ENCODE assay signal across 8 cellular contexts in the genomic region with DNA sequence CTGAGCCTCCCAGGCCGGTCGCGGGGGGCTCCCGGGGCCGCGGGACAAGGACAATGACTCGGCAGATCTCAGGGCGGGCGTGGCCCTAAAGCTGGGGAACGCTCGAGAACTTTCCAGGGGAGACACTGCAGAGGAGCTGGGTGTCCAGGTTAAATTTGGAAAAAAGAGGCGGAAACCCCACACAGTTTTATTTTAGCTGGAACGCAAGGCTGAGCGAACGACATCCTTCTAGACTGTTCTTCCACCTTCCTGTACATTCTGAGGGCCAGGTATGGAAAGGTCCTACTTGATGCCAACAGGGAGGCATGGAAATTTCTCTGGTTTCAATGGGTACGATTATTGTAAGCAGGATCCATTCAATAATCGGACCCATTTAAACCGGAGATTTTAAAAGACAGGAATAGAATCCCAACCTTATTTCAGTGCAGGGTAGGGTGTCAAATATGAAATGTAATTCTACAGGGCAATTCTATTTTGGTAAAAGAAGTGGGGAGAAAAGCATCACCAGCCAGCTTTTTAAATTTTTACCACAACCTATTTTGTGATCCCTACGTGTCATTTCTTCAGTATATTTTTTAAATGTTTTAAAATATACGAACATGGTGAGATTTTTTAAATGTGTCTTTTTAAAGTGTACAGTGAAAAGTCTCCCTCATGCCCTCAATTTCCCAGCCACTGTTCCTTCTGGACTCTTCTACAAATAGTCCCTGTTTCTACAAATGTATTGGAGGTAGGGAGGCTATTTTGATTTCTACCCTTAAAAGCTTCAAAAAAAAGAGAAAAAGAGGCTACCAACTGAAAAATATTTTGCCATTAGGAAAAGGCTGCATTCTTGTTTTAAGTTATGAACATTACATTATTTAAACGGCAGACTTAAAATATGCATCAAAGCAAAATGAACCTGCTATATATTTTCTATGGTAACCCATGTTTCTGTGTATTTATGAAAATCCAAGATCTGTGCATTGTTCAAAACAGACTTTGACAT. TPM values are rescaled to one million over a fixed set of nuclear protein-coding genes. Genes with fewer than 3 reads are reported as not detected.
A peak's percentile ranks its signal among the peaks of the same experiment; 100 is the strongest.
DNase-seq lines count a peak whose midpoint lies in the region; ATAC-seq, FAIRE-seq and TF ChIP-seq lines count a peak whose summit lies in the region.

No MANE protein-coding gene starts in this region.

- H3K9me3 ChIP-seq in Panc1 (ENCODE audit: control insufficient read depth, insufficient read depth, low read depth, low read length), result no peaks in the 10 kb centered on the region
- no peaks in the 10 kb centered on the region for H3K9me3 ChIP-seq in endothelial cell of umbilical vein (replicated peaks; ENCODE audit: control insufficient read depth, insufficient read depth, low read length)

- H3K4me3 ChIP-seq in AG09309 (ENCODE audit: control insufficient read depth, low read depth, low read length), result peak overlapping the region; percentile 94
- peak overlapping the region; percentile 91 to 93 for H3K4me3 ChIP-seq in Panc1 (ENCODE audit: low read depth in 2 of 2, low read length in 2 of 2)
- peak overlapping the region; percentile 58 to 94 (median 84) for H3K4me3 ChIP-seq in endothelial cell of umbilical vein (replicated peaks in 1 of 3; ENCODE audit: insufficient read depth in 1 of 3, low read depth in 1 of 3, low read length in 3 of 3)

- H3K9me1 ChIP-seq in endothelial cell of umbilical vein (replicated peaks; ENCODE audit: control insufficient read depth, extremely low read depth, insufficient read depth, low read length), result no peaks in the 10 kb centered on the region

- H3K27ac ChIP-seq in Panc1 (ENCODE audit: low read length), result peak overlapping the region; percentile 100
- H3K27ac ChIP-seq in endothelial cell of umbilical vein (ENCODE audit: insufficient read depth, low read depth, low read length), result peak overlapping the region; percentile 95

- peak overlapping the region; percentile 92 for H3K4me2 ChIP-seq in endothelial cell of umbilical vein (ENCODE audit: insufficient read depth, low read length)

- H3K4me1 ChIP-seq in Panc1 (ENCODE audit: control insufficient read depth, insufficient read depth, low read length) (peaks cover 52% of the 10 kb centered on the region), endothelial cell of umbilical vein (ENCODE audit: control insufficient read depth, extremely low read depth, insufficient read depth, low read length) (peaks cover 57% of the 10 kb centered on the region)

- H3K27me3 ChIP-seq in Panc1 (ENCODE audit: control insufficient read depth, insufficient read depth, low read length), result no peaks in the 10 kb centered on the region
- H3K27me3 ChIP-seq in endothelial cell of umbilical vein (ENCODE audit: control insufficient read depth in 2 of 2, insufficient read depth in 2 of 2, low read length in 2 of 2), result no peaks in the 10 kb centered on the region

- peaks cover 15% of the 10 kb centered on the region for H3K36me3 ChIP-seq in Panc1 (ENCODE audit: control insufficient read depth, insufficient read depth, low read length)
- peaks cover 9 to 16% of the 10 kb centered on the region in 2 experiments for H3K36me3 ChIP-seq in endothelial cell of umbilical vein (ENCODE audit: control insufficient read depth in 2 of 2, extremely low read depth in 1 of 2, insufficient read depth in 2 of 2, low read length in 2 of 2)

- intact Hi-C loops in Panc1 (cut with micrococcal nuclease; ENCODE audit: unreplicated experiment) (no loop called here), endothelial cell of umbilical vein (cut with micrococcal nuclease) (loop anchor here (2.0 kb wide), 1 partner anchor 535 kb away; no protein-coding TSS in a partner anchor)

- peaks cover 38% of the 10 kb centered on the region for H3K79me2 ChIP-seq in endothelial cell of umbilical vein (ENCODE audit: control insufficient read depth, insufficient read depth, low read length)

- POLR2A ChIA-PET in Panc1 (lab: Charles Lee), result interaction anchor here (0.6 to 2.8 kb wide), 7 partner anchors 8 to 137 kb away, joined by 7 to 19 read pairs (median 10); no protein-coding TSS in a partner anchor
- POLR2A ChIA-PET in endothelial cell of umbilical vein (lab: Charles Lee), result interaction anchor here (0.6 to 3.9 kb wide), 7 partner anchors 9 to 397 kb away, joined by 3 to 46 read pairs (median 6); no protein-coding TSS in a partner anchor

- peak overlapping the region; percentile 7 for H2AFZ ChIP-seq in endothelial cell of umbilical vein (ENCODE audit: low read depth, low read length)

- peak overlapping the region; percentile 96 for H3K9ac ChIP-seq in endothelial cell of umbilical vein (replicated peaks; ENCODE audit: extremely low read depth, insufficient read depth, low read length)

- DNase-seq in AG09309 (ENCODE audit: low read depth), result no peak
- no peak for DNase-seq in Panc1 (ENCODE audit: low read depth, low spot score)
- peak; percentile 50 for DNase-seq in endothelial cell of umbilical vein (ENCODE audit: low read depth, low spot score)
- DNase-seq in myocyte (ENCODE audit: low read depth), result peak; percentile 80
- DNase-seq in hippocampal formation (lab: John Stamatoyannopoulos, UW), result no peak
- DNase-seq in NCI-H2107 (lab: John Stamatoyannopoulos, UW), result no peak
- DNase-seq in activated CD8-positive, alpha-beta memory T cell treated with anti-CD3 and anti-CD28 coated beads for 24 hours, result no peak

- CTCF ChIA-PET in Panc1 (lab: Charles Lee) (interaction anchor here (1.7 kb wide), 1 partner anchor 25 kb away, joined by 6 read pairs; no protein-coding TSS in a partner anchor), endothelial cell of umbilical vein (lab: Charles Lee) (interaction anchor here (0.7 to 4.3 kb wide), 5 partner anchors 9 to 24 kb away, joined by 3 to 64 read pairs (median 4); no protein-coding TSS in a partner anchor)

- peak; percentile 6 for TF ChIP-seq POLR2A in endothelial cell of umbilical vein (IDR thresholded peaks at IDR 0.05; ENCODE audit: low read depth, low read length)

- peaks cover 9% of the 10 kb centered on the region for H4K20me1 ChIP-seq in endothelial cell of umbilical vein (replicated peaks; ENCODE audit: control insufficient read depth, extremely low read depth, insufficient read depth, low read length)

- BruUV-seq in Panc1 (replicated peaks; lab: Mats Ljungman, UMichigan) (TSS peak; percentile 89), endothelial cell of umbilical vein (replicated peaks; lab: Mats Ljungman, UMichigan) (TSS peak; percentile 54)

- dilution Hi-C loops in endothelial cell of umbilical vein (cut with MboI; ENCODE audit: extremely low pct_ligation_motif_present, low sequenced_read_pairs), result no loop called here

- FAIRE-seq in endothelial cell of umbilical vein (lab: Jason Lieb, UNC), result peak; percentile 58

- TF ChIP-seq CTCF in AG09309 (IDR thresholded peaks at IDR 0.05; ENCODE audit: control insufficient read depth, insufficient read depth, low read depth, low read length, missing control alignments) (no peak), Panc1 (IDR thresholded peaks at IDR 0.05) (no peak), endothelial cell of umbilical vein (IDR thresholded peaks at IDR 0.05; ENCODE audit: extremely low read depth in 1 of 2, insufficient read depth in 1 of 2, low read depth in 1 of 2, low read length in 2 of 2) (no peak)

- ATAC-seq in GM21528 (IDR thresholded peaks at IDR 0.05; ENCODE audit: low FRiP score, unreplicated experiment), result peak; percentile 8
- peak; percentile 9 for ATAC-seq in Panc1

- in situ Hi-C loops in Panc1 (cut with HindIII; ENCODE audit: low pct_unique_long_range_greater_than_20kb, low sequenced_read_pairs), result no loop called here

TF ChIP-seq in endothelial cell of umbilical vein, 7 proteins besides CTCF, POLR2A, EP300 and RAD21:
- TF ChIP-seq MYC (IDR thresholded peaks at IDR 0.05; ENCODE audit: low read depth, low read length) (no peak), EZH2 (IDR thresholded peaks at IDR 0.05; ENCODE audit: borderline replicate concordance, low read depth, low read length, severe bottlenecking) (no peak), MAX (IDR thresholded peaks at IDR 0.05; ENCODE audit: insufficient read depth, insufficient read length) (no peak), JUN (IDR thresholded peaks at IDR 0.05; ENCODE audit: borderline replicate concordance, insufficient read depth, insufficient read length, low read depth) (no peak)

RNA-seq across cellular contexts. Expression of gene UBC, which starts 1.1 kb away (rescaled TPM):
- total RNA-seq in Panc1 (2021; ENCODE audit: unreplicated experiment), result 1,725 TPM
- polyA plus RNA-seq in Panc1 (2012; ENCODE audit: insufficient read length), result 2,683 TPM
- 875 and 911 TPM in 2 replicates for total RNA-seq in endothelial cell of umbilical vein
- 1,040 and 1,305 TPM in 2 replicates for polyA plus RNA-seq in endothelial cell of umbilical vein
- 1,913 and 1,931 TPM in 2 replicates for polyA plus RNA-seq in endothelial cell of umbilical vein (2011; cell fraction: cytosol; rRNA removed)
- 1,373 and 1,721 TPM in 2 replicates for polyA plus RNA-seq in endothelial cell of umbilical vein (2011; cell fraction: nucleus; rRNA removed)
- 1,239 and 1,518 TPM in 2 replicates for polyA plus RNA-seq in endothelial cell of umbilical vein (2012)
- 537 and 767 TPM in 2 replicates for polyA minus RNA-seq in endothelial cell of umbilical vein
- 247 TPM for polyA minus RNA-seq in endothelial cell of umbilical vein (2011; cell fraction: cytosol; rRNA and poly(A)+ RNA removed)
- polyA minus RNA-seq in endothelial cell of umbilical vein (2011; cell fraction: nucleus; rRNA and poly(A)+ RNA removed), result 157 and 183 TPM in 2 replicates
- total RNA-seq in myocyte, result 1,389 and 1,606 TPM in 2 replicates
- polyA plus RNA-seq in myocyte (2012), result 1,588 TPM

RNA-seq across cellular contexts. Expression of gene SCARB1, which starts 51.9 kb away (rescaled TPM):
- 359 TPM for total RNA-seq in Panc1 (2021; ENCODE audit: unreplicated experiment)
- polyA plus RNA-seq in Panc1 (2012; ENCODE audit: insufficient read length), result 1,007 TPM
- total RNA-seq in endothelial cell of umbilical vein, result 125 TPM in 2 replicates
- 133 and 141 TPM in 2 replicates for polyA plus RNA-seq in endothelial cell of umbilical vein
- 88.9 and 96.7 TPM in 2 replicates for polyA plus RNA-seq in endothelial cell of umbilical vein (2011; cell fraction: cytosol; rRNA removed)
- 99.8 and 106 TPM in 2 replicates for polyA plus RNA-seq in endothelial cell of umbilical vein (2011; cell fraction: nucleus; rRNA removed)
- polyA plus RNA-seq in endothelial cell of umbilical vein (2012), result 97.9 and 111 TPM in 2 replicates
- polyA minus RNA-seq in endothelial cell of umbilical vein, result 101 and 103 TPM in 2 replicates
- polyA minus RNA-seq in endothelial cell of umbilical vein (2011; cell fraction: cytosol; rRNA and poly(A)+ RNA removed), result 54.0 TPM
- polyA minus RNA-seq in endothelial cell of umbilical vein (2011; cell fraction: nucleus; rRNA and poly(A)+ RNA removed), result 34.3 and 35.2 TPM in 2 replicates
- 3.0 and 8.1 TPM in 2 replicates for total RNA-seq in myocyte
- 12.4 TPM for polyA plus RNA-seq in myocyte (2012)

Comparison
In these comparisons a context has a peak if more than half of its experiments do, and no peak if none do; other contexts are left out.
1. DNase-seq: peak in endothelial cell of umbilical vein (single experiment) and myocyte (single experiment); none in AG09309 (single experiment), Panc1 (single experiment), hippocampal formation (0 of 2), NCI-H2107 (single experiment) and activated CD8-positive, alpha-beta memory T cell treated with anti-CD3 and anti-CD28 coated beads for 24 hours (single experiment).
2. RNA of gene SCARB1, which starts 51.9 kb away (total RNA-seq): 359 TPM in Panc1 (single experiment) and 125 TPM in endothelial cell of umbilical vein; 3.0 to 8.1 TPM in myocyte; every median in the first group is over 10 times any median in the second.
3. Peak in every context shown above with its lines, with median percentiles within 50 percentile points of each other: H3K4me3 ChIP-seq.